18 cellular contexts compared by ENCODE assay signal in genomic region chr7:29410981-29411380, GRCh38.
A peak's percentile ranks its signal among the peaks of the same experiment; 100 is the strongest.
DNase-seq lines count a peak whose midpoint lies in the region; ATAC-seq and TF ChIP-seq lines count a peak whose summit lies in the region.
"Had no signal": no experiment of that assay in that cellular context is flagged by ENCODE, and none has a peak within 500 bp of the region (broad histone marks: within the 10 kb centered on the region; RNA-seq: fewer than 3 reads in every experiment).

No MANE protein-coding gene starts in this region.

- POLR2A ChIA-PET in OCI-LY7 (lab: Charles Lee): interaction anchor here (1.7 kb wide), 1 partner anchor 11 kb away, joined by 4 read pairs; no protein-coding TSS in a partner anchor

- H3K27ac Mint-ChIP-seq in central memory CD8-positive, alpha-beta T cell (ENCODE audit: low read depth): peak overlapping the region; percentile 6
- H3K27ac Mint-ChIP-seq: B cell; CD14-positive monocyte; CD4-positive, alpha-beta T cell; HFFc6 had no signal

- H3K27ac ChIP-seq in MM.1S (ENCODE audit: low read length) (peak overlapping the region; percentile 76), OCI-LY7 (ENCODE audit: low read depth, low read length, poor library complexity, severe bottlenecking) (no peak overlapping the region)
- H3K27ac ChIP-seq: BLaER1 treated with 17β-estradiol and CSF1 and Interleukin-3, amounts not matched to agents 10 nM and 100 nM had no signal

- H3K4me1 ChIP-seq in MM.1S (ENCODE audit: low read length): peaks cover 36% of the 10 kb centered on the region
- no peaks in the 10 kb centered on the region for H3K4me1 ChIP-seq in OCI-LY7 (ENCODE audit: insufficient read depth, low read length, poor library complexity, severe bottlenecking)

- H3K4me3 Mint-ChIP-seq in central memory CD8-positive, alpha-beta T cell: no peak overlapping the region
- H3K4me3 Mint-ChIP-seq: B cell; CD14-positive monocyte; CD4-positive, alpha-beta T cell; CD8-positive, alpha-beta memory T cell; HFFc6 had no signal

- no peaks in the 10 kb centered on the region for H3K27me3 Mint-ChIP-seq in central memory CD8-positive, alpha-beta T cell
- H3K27me3 Mint-ChIP-seq: CD8-positive, alpha-beta memory T cell had no signal

- no peak overlapping the region for H3K9ac ChIP-seq in MM.1S (ENCODE audit: low read length)
- H3K9ac ChIP-seq: BLaER1 treated with 17β-estradiol and CSF1 and Interleukin-3, amounts not matched to agents 10 nM and 100 nM had no signal

- H4K20me1 ChIP-seq in MM.1S (ENCODE audit: insufficient read depth, low read length) (no peaks in the 10 kb centered on the region), OCI-LY7 (ENCODE audit: insufficient read depth, low read length) (no peaks in the 10 kb centered on the region)
- H4K20me1 ChIP-seq: BLaER1 treated with 17β-estradiol and CSF1 and Interleukin-3, amounts not matched to agents 10 nM and 100 nM had no signal

- no peaks in the 10 kb centered on the region for H3K9me2 ChIP-seq in MM.1S (replicated peaks; ENCODE audit: insufficient read depth, low read length)
- H3K9me2 ChIP-seq in OCI-LY7 (ENCODE audit: insufficient read depth, low read length): no peaks in the 10 kb centered on the region

- no TSS peak for BruUV-seq in OCI-LY7 (replicated peaks; lab: Mats Ljungman, UMichigan)

- no peaks in the 10 kb centered on the region for H3K9me3 Mint-ChIP-seq in central memory CD8-positive, alpha-beta T cell
- H3K9me3 Mint-ChIP-seq: CD4-positive, alpha-beta T cell; CD8-positive, alpha-beta memory T cell; HFFc6 had no signal

- no peak for ATAC-seq in central memory CD8-positive, alpha-beta T cell (replicated peaks; ENCODE audit: extremely low read depth, poor library complexity, severe bottlenecking)
- ATAC-seq in GM21717 (IDR thresholded peaks at IDR 0.05; ENCODE audit: unreplicated experiment): no peak
- ATAC-seq in GM18870 (IDR thresholded peaks at IDR 0.05; ENCODE audit: unreplicated experiment): no peak

- H2AFZ ChIP-seq in MM.1S (ENCODE audit: low read length) (0 out of 2 replicates have a peak overlapping the region, but pooled peaks have one; percentile 0), OCI-LY7 (ENCODE audit: low read length) (no peak overlapping the region)

- H3K4me3 ChIP-seq in MM.1S (ENCODE audit: low read length) (no peak overlapping the region; the same call in 1 of the 2 replicates), OCI-LY7 (ENCODE audit: low read depth, low read length, poor library complexity, severe bottlenecking) (no peak overlapping the region)
- H3K4me3 ChIP-seq: BLaER1 treated with 17β-estradiol and CSF1 and Interleukin-3, amounts not matched to agents 10 nM and 100 nM; HAP-1 had no signal

- TF ChIP-seq CTCF in MM.1S (IDR thresholded peaks at IDR 0.05; ENCODE audit: low read length): no peak
- TF ChIP-seq CTCF in OCI-LY7 (conservative IDR thresholded peaks at IDR 0.05; ENCODE audit: low read length): no peak

- H3K9me3 ChIP-seq in MM.1S (replicated peaks; ENCODE audit: insufficient read depth, low read length) (no peaks in the 10 kb centered on the region), OCI-LY7 (ENCODE audit: low read length) (no peaks in the 10 kb centered on the region)
- H3K9me3 ChIP-seq: BLaER1 treated with 17β-estradiol and CSF1 and Interleukin-3, amounts not matched to agents 10 nM and 100 nM; HAP-1 had no signal

- no peaks in the 10 kb centered on the region for H3K27me3 ChIP-seq in MM.1S (replicated peaks; ENCODE audit: insufficient read depth, low read length)
- H3K27me3 ChIP-seq: BLaER1 treated with 17β-estradiol and CSF1 and Interleukin-3, amounts not matched to agents 10 nM and 100 nM had no signal

- H3K36me3 ChIP-seq in MM.1S (replicated peaks; ENCODE audit: insufficient read depth, low read length) (no peaks in the 10 kb centered on the region), OCI-LY7 (ENCODE audit: insufficient read depth, low read length) (no peaks in the 10 kb centered on the region)
- H3K36me3 ChIP-seq: BLaER1 treated with 17β-estradiol and CSF1 and Interleukin-3, amounts not matched to agents 10 nM and 100 nM; HAP-1 had no signal

- peaks cover 11% of the 10 kb centered on the region for H3K4me1 Mint-ChIP-seq in central memory CD8-positive, alpha-beta T cell
- H3K4me1 Mint-ChIP-seq: B cell, CD14-positive monocyte had no signal

- intact Hi-C loops in OCI-LY7 (cut with micrococcal nuclease; ENCODE audit: unreplicated experiment): no loop called here

- peak overlapping the region; percentile 45 for H3K4me2 ChIP-seq in MM.1S (ENCODE audit: low read depth, low read length)
- H3K4me2 ChIP-seq in OCI-LY7 (ENCODE audit: low read length): no peak overlapping the region
- H3K4me2 ChIP-seq: BLaER1 treated with 17β-estradiol and CSF1 and Interleukin-3, amounts not matched to agents 10 nM and 100 nM had no signal

- DNase-seq in MM.1S: peak; percentile 87
- DNase-seq in OCI-LY7 (ENCODE audit: low spot score): peak; percentile 4
- no peak for DNase-seq in central memory CD8-positive, alpha-beta T cell (ENCODE audit: low spot score in 2 of 2)
- no peak for DNase-seq in DMS 273 treated with DMSO at 0.1 percent for 48 hours (lab: John Stamatoyannopoulos, UW)
- no peak for DNase-seq in activated CD4-positive, alpha-beta T cell treated with anti-CD3 and anti-CD28 coated beads, Interleukin-2, amount 50 U/mL, for 1 hour
- DNase-seq: CD4-positive, alpha-beta T cell; CD8-positive, alpha-beta memory T cell; DMS53; DMS79 treated with DMSO at 0.1 percent for 48 hours; GF-D8; GOT3; HFFc6 had no signal

- CTCF ChIA-PET in OCI-LY7 (lab: Charles Lee; ENCODE audit: unreplicated experiment): no interaction called here

- peaks cover 12% of the 10 kb centered on the region; the same call in 1 of the 2 replicates for H3F3A ChIP-seq in MM.1S (ENCODE audit: insufficient read depth, low read length)

- H3K79me2 ChIP-seq in MM.1S (ENCODE audit: low read length) (no peaks in the 10 kb centered on the region), OCI-LY7 (ENCODE audit: insufficient read depth, low read depth, low read length) (no peaks in the 10 kb centered on the region)

- H3K36me3 Mint-ChIP-seq in central memory CD8-positive, alpha-beta T cell (ENCODE audit: insufficient read depth): peaks cover 4% of the 10 kb centered on the region

Comparison
In these comparisons a context has a peak if more than half of its experiments do, and no peak if none do; other contexts are left out.
1. DNase-seq: peak in MM.1S (single experiment) and OCI-LY7 (single experiment); none in central memory CD8-positive, alpha-beta T cell (0 of 2), DMS 273 treated with DMSO at 0.1 percent for 48 hours (single experiment) and activated CD4-positive, alpha-beta T cell treated with anti-CD3 and anti-CD28 coated beads, Interleukin-2, amount 50 U/mL, for 1 hour (single experiment).